Comparison of ENCODE assay signal across 9 cellular contexts in genomic region chrX:96182366-96182765, GRCh38.
DNase-seq lines count a peak whose midpoint lies in the region; ATAC-seq and TF ChIP-seq lines count a peak whose summit lies in the region.
"Had no signal": no experiment of that assay in that cellular context is flagged by ENCODE, and none has a peak within 500 bp of the region (broad histone marks: within the 10 kb centered on the region; RNA-seq: fewer than 3 reads in every experiment).

No MANE protein-coding gene starts in this region.

- peaks cover 9% of the 10 kb centered on the region for H3K4me1 ChIP-seq in smooth muscle cell (ENCODE audit: low read depth)
- H3K4me1 ChIP-seq: parathyroid adenoma had no signal

- H3K79me2 ChIP-seq in smooth muscle cell (ENCODE audit: low read depth): no peaks in the 10 kb centered on the region
- H3K79me2 ChIP-seq: parathyroid adenoma had no signal

- H3K4me2 ChIP-seq in smooth muscle cell: no peak overlapping the region

- no peak for ATAC-seq in HG03039 (IDR thresholded peaks at IDR 0.05; ENCODE audit: unreplicated experiment)

- 68% methylated on average over 1 of the region's 1 CpG for WGBS in smooth muscle cell (ENCODE audit: low lambda C conversion rate)

- H2AFZ ChIP-seq in smooth muscle cell (ENCODE audit: low read depth): peak overlapping the region; percentile 81
- H2AFZ ChIP-seq: parathyroid adenoma had no signal

- no peaks in the 10 kb centered on the region for H4K20me1 ChIP-seq in smooth muscle cell (ENCODE audit: low read depth)

- H3K9me3 ChIP-seq in smooth muscle cell (replicated peaks; ENCODE audit: low read depth): no peaks in the 10 kb centered on the region

- H3K27me3 ChIP-seq in smooth muscle cell (ENCODE audit: low read depth): no peaks in the 10 kb centered on the region

- H3F3A ChIP-seq in smooth muscle cell (ENCODE audit: low read depth): no peaks in the 10 kb centered on the region

- no peaks in the 10 kb centered on the region for H3K36me3 ChIP-seq in smooth muscle cell (ENCODE audit: low read depth)

- DNase-seq in NOMO-1 (lab: John Stamatoyannopoulos, UW; ENCODE audit: unreplicated experiment in 2 of 2): peak; percentile 1 to 14
- no peak for DNase-seq in NOMO-1 treated with dmso at 0.1 percent for 144 hours (lab: John Stamatoyannopoulos, UW; ENCODE audit: unreplicated experiment)
- peak; percentile 24 to 49 for DNase-seq in NCI-H446 (lab: John Stamatoyannopoulos, UW)
- peak; percentile 65 for DNase-seq in epithelial cell of esophagus (ENCODE audit: low read depth)
- no peak for DNase-seq in smooth muscle cell (lab: John Stamatoyannopoulos, UW; ENCODE audit: unreplicated experiment)
- DNase-seq in activated CD8-positive, alpha-beta memory T cell treated with anti-CD3 and anti-CD28 coated beads, Interleukin-2, amount 50 U/mL, for 4 hours: no peak
- DNase-seq in activated gamma-delta T cell treated with Interleukin-2 at 50 U/mL for 16 hours: no peak

- TF ChIP-seq CTCF in epithelial cell of esophagus (IDR thresholded peaks at IDR 0.05; ENCODE audit: insufficient read depth, low read depth, low read length, missing control alignments) (peak; percentile 61), smooth muscle cell (IDR thresholded peaks at IDR 0.05; ENCODE audit: borderline replicate concordance, insufficient read depth, poor library complexity, severe bottlenecking) (peak; percentile 62)

- no peak overlapping the region for H3K27ac ChIP-seq in smooth muscle cell (ENCODE audit: low read depth)
- H3K27ac ChIP-seq: parathyroid adenoma had no signal

- no peak overlapping the region for H3K9ac ChIP-seq in smooth muscle cell (ENCODE audit: low read depth)
- H3K9ac ChIP-seq: parathyroid adenoma had no signal

- no peak overlapping the region for H3K4me3 ChIP-seq in epithelial cell of esophagus (ENCODE audit: low read length)
- no peak overlapping the region for H3K4me3 ChIP-seq in smooth muscle cell

Comparison
In these comparisons a context has a peak if more than half of its experiments do, and no peak if none do; other contexts are left out.
1. DNase-seq: peak in NOMO-1 (2 of 2), NCI-H446 (2 of 2) and epithelial cell of esophagus (single experiment); none in NOMO-1 treated with dmso at 0.1 percent for 144 hours (single experiment), smooth muscle cell (single experiment), activated CD8-positive, alpha-beta memory T cell treated with anti-CD3 and anti-CD28 coated beads, Interleukin-2, amount 50 U/mL, for 4 hours (single experiment) and activated gamma-delta T cell treated with Interleukin-2 at 50 U/mL for 16 hours (single experiment).